In the genomic region with DNA sequence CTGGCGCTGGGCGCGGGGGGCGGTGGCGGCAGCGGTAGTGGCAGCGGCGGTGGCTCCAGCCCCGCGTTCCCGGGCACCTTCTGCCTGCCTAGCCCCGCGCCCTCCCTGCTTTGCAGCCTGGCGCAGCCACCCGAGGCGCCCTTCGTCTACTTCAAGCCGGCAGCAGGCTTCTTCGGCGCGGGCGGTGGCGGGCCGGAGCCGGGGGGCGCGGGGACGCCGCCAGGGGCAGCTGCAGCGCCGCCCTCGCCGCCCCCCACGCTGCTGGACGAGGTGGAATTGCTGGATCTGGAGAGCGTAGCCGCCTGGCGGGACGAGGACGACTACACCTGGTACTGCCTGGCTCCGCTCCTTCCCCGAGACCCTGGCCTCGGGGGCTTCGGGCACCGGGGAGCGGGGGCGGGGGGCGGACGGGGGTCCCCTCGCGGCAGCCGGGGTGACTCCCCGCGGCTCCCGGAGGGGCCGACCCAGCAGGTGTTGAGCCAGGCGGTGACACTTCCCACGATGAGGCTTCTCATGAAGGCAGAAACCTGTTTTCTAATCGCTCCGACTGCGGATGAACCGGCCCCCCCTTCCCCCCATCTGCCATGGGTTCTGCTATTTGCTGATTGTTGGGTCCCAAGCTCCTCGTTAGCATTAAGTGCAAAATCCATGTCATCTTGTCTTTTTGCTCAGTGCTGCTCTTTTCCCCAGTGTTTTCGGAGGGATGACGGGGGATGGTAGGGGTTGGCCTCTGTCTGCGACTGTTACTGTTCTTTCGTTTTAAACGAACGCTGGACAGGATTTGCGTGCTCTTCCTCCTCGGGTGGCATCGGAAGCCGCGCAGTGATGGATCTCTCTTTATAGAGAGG, we compare ENCODE assay signal across 8 cellular contexts. TPM values are rescaled to one million over a fixed set of nuclear protein-coding genes. Genes with fewer than 3 reads are reported as not detected.
DNase-seq lines count a peak whose midpoint lies in the region; ATAC-seq and TF ChIP-seq lines count a peak whose summit lies in the region.

No MANE protein-coding gene starts in this region.

- H3K9me3 ChIP-seq in left lung = no peaks in the 10 kb centered on the region

- intact Hi-C loops in left lung (cut with DNase I) = no loop called here

- H3K36me3 ChIP-seq in left lung = no peaks in the 10 kb centered on the region

- peak; percentile 18 for ATAC-seq in left lung

- H3K27me3 ChIP-seq in left lung = peaks cover 8 to 33% of the 10 kb centered on the region in 2 donors

- H3K27ac ChIP-seq in left lung = peak overlapping the region in 1 of 2 donors; percentile 41

- peaks cover 0 to 30% of the 10 kb centered on the region in 2 donors for H3K4me1 ChIP-seq in left lung

- H3K4me3 ChIP-seq in choroid plexus epithelial cell (ENCODE audit: low read depth, low read length) (peak overlapping the region; percentile 48), left lung (peak overlapping the region; percentile 59 to 72)

- DNase-seq in HCEC 1CT = peak; percentile 1
- DNase-seq in NAMALWA (ENCODE audit: low spot score) = peak; percentile 88
- DNase-seq in activated CD4-positive, alpha-beta T cell treated with anti-CD3 and anti-CD28 coated beads for 24 hours (ENCODE audit: low read depth in 2 of 2) = peak; percentile 13 to 19
- DNase-seq in choroid plexus epithelial cell (ENCODE audit: low read depth) = no peak
- DNase-seq in left lung = peak; percentile 36 to 85
- peak; percentile 18 to 23 for DNase-seq in stimulated activated CD4-positive, alpha-beta T cell treated with anti-CD3 and anti-CD28 coated beads, Interleukin-2, amount 100 ng/mL, for 48 hours
- no peak for DNase-seq in H4 (ENCODE audit: low spot score)

- TF ChIP-seq CTCF in GM12872 (IDR thresholded peaks at IDR 0.05; ENCODE audit: insufficient read depth, low read depth, low read length) = peak; percentile 12; the same call in 1 of the 3 replicates
- no peak for TF ChIP-seq CTCF in choroid plexus epithelial cell (conservative IDR thresholded peaks at IDR 0.05; ENCODE audit: low read depth, low read length)
- TF ChIP-seq CTCF in left lung (IDR thresholded peaks at IDR 0.05) = no peak

RNA-seq across cellular contexts. Expression of a gene that starts 0.9 kb away (rescaled TPM):
- total RNA-seq in left lung = 10 to 100 TPM; 12.8 to 18.7 TPM
- total RNA-seq in H4 (2014; rRNA removed; shearing (Covaris generic)) = 1.4 and 2.4 TPM in 2 replicates

Comparison
In these comparisons a context has a peak if more than half of its experiments do, and no peak if none do; other contexts are left out.
1. DNase-seq: peak in HCEC 1CT (single experiment), NAMALWA (single experiment), activated CD4-positive, alpha-beta T cell treated with anti-CD3 and anti-CD28 coated beads for 24 hours (2 of 2), left lung (2 of 2) and stimulated activated CD4-positive, alpha-beta T cell treated with anti-CD3 and anti-CD28 coated beads, Interleukin-2, amount 100 ng/mL, for 48 hours (2 of 2); none in choroid plexus epithelial cell (single experiment) and H4 (single experiment).